31 cellular contexts compared by ENCODE assay signal in genomic region chr18:6955304-6955703, GRCh38.
"Had no signal": no experiment of that assay in that cellular context is flagged by ENCODE, and none has a peak within 500 bp of the region (broad histone marks: within the 10 kb centered on the region; RNA-seq: fewer than 3 reads in every experiment).

No MANE protein-coding gene starts in this region.

- H3K27me3 Mint-ChIP-seq: activated B cell treated with CpG ODN at 0.5 μM for 24 hours; activated CD4-positive, alpha-beta memory T cell treated with anti-CD3 and anti-CD28 coated beads for 36 hours; activated CD4-positive, alpha-beta T cell treated with anti-CD3 and anti-CD28 coated beads, Interleukin-2, amount 10 ng/mL, durations not matched to agents 24 days and 14 days; activated CD8-positive, alpha-beta T cell treated with anti-CD3 and anti-CD28 coated beads for 36 hours; activated T-cell treated with anti-CD3 and anti-CD28 coated beads, Interleukin-2, amount 50 U/mL, for 24 hours had no signal

- H3K4me1 Mint-ChIP-seq: activated B cell treated with CpG ODN at 0.5 μM for 24 hours; activated CD4-positive, alpha-beta T cell treated with anti-CD3 and anti-CD28 coated beads, Interleukin-2, amount 10 ng/mL, durations not matched to agents 24 days and 14 days; activated naive CD8-positive, alpha-beta T cell treated with anti-CD3 and anti-CD28 coated beads for 36 hours had no signal

- H3K4me3 ChIP-seq: adrenal gland, body of pancreas, breast epithelium had no signal

- H3K4me3 Mint-ChIP-seq: activated B cell treated with CpG ODN at 0.5 μM for 24 hours; activated CD4-positive, alpha-beta memory T cell treated with anti-CD3 and anti-CD28 coated beads for 36 hours; activated CD4-positive, alpha-beta T cell treated with anti-CD3 and anti-CD28 coated beads, Interleukin-2, amount 10 ng/mL, durations not matched to agents 24 days and 14 days; activated CD8-positive, alpha-beta T cell treated with anti-CD3 and anti-CD28 coated beads for 36 hours; activated naive CD8-positive, alpha-beta T cell treated with anti-CD3 and anti-CD28 coated beads for 36 hours; activated T-cell treated with anti-CD3 and anti-CD28 coated beads, Interleukin-2, amount 50 U/mL, for 24 hours; T-helper 1 cell treated with Interleukin-12 subunit alpha and Interleukin-12 subunit beta and Interleukin-4 antibody, amounts not matched to agents 30 μg/mL and 1 μg/mL, for 36 hours; T-helper 2 cell treated with Interferon-gamma antibody and Interleukin-4, amounts not matched to agents 5 μg/mL and 100 μg/mL, for 36 hours had no signal

- H3K9me3 ChIP-seq: adrenal gland, body of pancreas, breast epithelium had no signal

- DNase-seq: activated B cell treated with CpG ODN at 0.5 μM for 24 hours; activated CD4-positive, alpha-beta memory T cell treated with anti-CD3 and anti-CD28 coated beads for 36 hours; activated CD4-positive, alpha-beta T cell treated with anti-CD3 and anti-CD28 coated beads for 4 hours; activated CD4-positive, alpha-beta T cell treated with anti-CD3 and anti-CD28 coated beads, Interleukin-2, amount 10 ng/mL, durations not matched to agents 24 days and 14 days; activated CD4-positive, alpha-beta T cell treated with anti-CD3 and anti-CD28 coated beads, Interleukin-2, amount 50 U/mL, for 1 hour; activated CD4-positive, alpha-beta T cell treated with anti-CD3 and anti-CD28 coated beads, Interleukin-2, amount 50 U/mL, for 4 hours; activated CD4-positive, CD25-positive, alpha-beta regulatory T cell treated with anti-CD3 and anti-CD28 coated beads, Interleukin-2, amount 50 U/mL, for 72 hours; activated CD8-positive, alpha-beta memory T cell treated with anti-CD3 and anti-CD28 coated beads, Interleukin-2, amount 50 U/mL, for 48 hours; activated CD8-positive, alpha-beta T cell treated with anti-CD3 and anti-CD28 coated beads for 36 hours; activated effector memory CD4-positive, alpha-beta T cell treated with Interleukin-2 at 50 U/mL for 16 hours; activated gamma-delta T cell; activated naive CD4-positive, alpha-beta T cell treated with anti-CD3 and anti-CD28 coated beads, Interleukin-2, amount 50 U/mL, for 16 hours; activated naive CD4-positive, alpha-beta T cell treated with Interleukin-2 at 50 U/mL for 16 hours; activated naive CD8-positive, alpha-beta T cell treated with anti-CD3 and anti-CD28 coated beads for 36 hours; activated T-cell treated with anti-CD3 and anti-CD28 coated beads, Interleukin-2, amount 50 U/mL, for 24 hours; activated T-cell treated with anti-CD3 and anti-CD28 coated beads, Interleukin-2, amount 50 U/mL, for 48 hours; adrenal gland; amniotic stem cell; aorta; brain microvascular endothelial cell; central memory CD4-positive, alpha-beta T cell; T-helper 1 cell; T-helper 2 cell; T-helper 9 cell had no signal

- H3K4me1 ChIP-seq: adrenal gland, breast epithelium had no signal

- H3K36me3 Mint-ChIP-seq: activated CD4-positive, alpha-beta memory T cell treated with anti-CD3 and anti-CD28 coated beads for 36 hours; activated naive CD8-positive, alpha-beta T cell treated with anti-CD3 and anti-CD28 coated beads for 36 hours had no signal

- H3K27ac Mint-ChIP-seq: activated B cell treated with CpG ODN at 0.5 μM for 24 hours; activated CD4-positive, alpha-beta memory T cell treated with anti-CD3 and anti-CD28 coated beads for 36 hours; activated CD4-positive, alpha-beta T cell treated with anti-CD3 and anti-CD28 coated beads, Interleukin-2, amount 10 ng/mL, durations not matched to agents 24 days and 14 days; activated CD8-positive, alpha-beta T cell treated with anti-CD3 and anti-CD28 coated beads for 36 hours; activated naive CD4-positive, alpha-beta T cell treated with anti-CD3 and anti-CD28 coated beads, Interleukin-2, amount 50 U/mL, for 72 hours; activated naive CD8-positive, alpha-beta T cell treated with anti-CD3 and anti-CD28 coated beads for 36 hours; activated T-cell treated with anti-CD3 and anti-CD28 coated beads, Interleukin-2, amount 50 U/mL, for 24 hours; activated T-helper 2 cell treated with anti-CD3 and anti-CD28 coated beads, Interferon-gamma antibody, Interleukin-2, Interleukin-4, amounts not matched to agents 10 μg/mL and 5 μg/mL and 100 μg/mL, durations not matched to agents 14 hours and 24 hours and 36 hours; T-helper 1 cell treated with Interleukin-12 subunit alpha and Interleukin-12 subunit beta and Interleukin-4 antibody, amounts not matched to agents 30 μg/mL and 1 μg/mL, for 36 hours; T-helper 2 cell treated with Interferon-gamma antibody and Interleukin-4, amounts not matched to agents 5 μg/mL and 100 μg/mL, for 36 hours had no signal

- H3K27me3 ChIP-seq: adrenal gland, body of pancreas, brain microvascular endothelial cell, breast epithelium had no signal

- H3K36me3 ChIP-seq: adrenal gland, breast epithelium had no signal

- H3K27ac ChIP-seq: adrenal gland, brain microvascular endothelial cell, breast epithelium, VCaP had no signal
